2 cellular contexts compared by ENCODE assay signal in genomic region chr6:15256538-15257222, GRCh38.
TF ChIP-seq lines count a peak whose summit lies in the region.

No MANE protein-coding gene starts in this region.

TF ChIP-seq in GM12878, 131 proteins besides CTCF, POLR2A, EP300 and RAD21:
- TF ChIP-seq LARP7 (IDR thresholded peaks at IDR 0.05) (no peak), SP1 (IDR thresholded peaks at IDR 0.05; ENCODE audit: low read depth, low read length) (no peak), ZNF274 (IDR thresholded peaks at IDR 0.05; ENCODE audit: insufficient read depth, insufficient read length) (no peak), RB1 (IDR thresholded peaks at IDR 0.05; ENCODE audit: borderline replicate concordance) (no peak), WRNIP1 (IDR thresholded peaks at IDR 0.05; ENCODE audit: borderline replicate concordance, low read depth, low read length) (no peak), ATF7 (IDR thresholded peaks at IDR 0.05; ENCODE audit: low read depth) (no peak), CBFB (IDR thresholded peaks at IDR 0.05; ENCODE audit: low read depth) (no peak), E2F8 (IDR thresholded peaks at IDR 0.05; ENCODE audit: low read depth, partially characterized antibody) (no peak), CHD4 (IDR thresholded peaks at IDR 0.05) (no peak), MEF2A (IDR thresholded peaks at IDR 0.05; ENCODE audit: insufficient read depth, low read depth, low read length) (no peak), EED (IDR thresholded peaks at IDR 0.05; ENCODE audit: low read depth) (no peak), SUPT20H (IDR thresholded peaks at IDR 0.05; ENCODE audit: borderline replicate concordance, control insufficient read depth, low read depth, low read length) (no peak), CHD2 (IDR thresholded peaks at IDR 0.05; ENCODE audit: borderline replicate concordance, low read depth, low read length) (no peak)

TF ChIP-seq in HepG2, 621 proteins besides CTCF, POLR2A, EP300 and RAD21:
- TF ChIP-seq BCLAF1 (IDR thresholded peaks at IDR 0.05): no peak
- no peak for TF ChIP-seq NONO (IDR thresholded peaks at IDR 0.05)
- TF ChIP-seq NONO (CRISPR knock-in tag; conservative IDR thresholded peaks at IDR 0.05): no peak
- TF ChIP-seq TCF7 (IDR thresholded peaks at IDR 0.05; ENCODE audit: low read depth): no peak
- no peak for TF ChIP-seq SALL1 (CRISPR knock-in tag; IDR thresholded peaks at IDR 0.05)
- TF ChIP-seq STAT5B (CRISPR knock-in tag; IDR thresholded peaks at IDR 0.05): no peak
- no peak for TF ChIP-seq SIX1 (CRISPR knock-in tag; IDR thresholded peaks at IDR 0.05; ENCODE audit: borderline replicate concordance)
- TF ChIP-seq IRF2 (CRISPR knock-in tag; IDR thresholded peaks at IDR 0.05): no peak
- TF ChIP-seq TOE1 (CRISPR knock-in tag; IDR thresholded peaks at IDR 0.05): no peak
- no peak for TF ChIP-seq RFXAP (CRISPR knock-in tag; IDR thresholded peaks at IDR 0.05; ENCODE audit: borderline replicate concordance)
- TF ChIP-seq ZNF7 (CRISPR knock-in tag; IDR thresholded peaks at IDR 0.05): no peak
- TF ChIP-seq ZNF652 (CRISPR knock-in tag; IDR thresholded peaks at IDR 0.05; ENCODE audit: borderline replicate concordance, low read depth): no peak
- TF ChIP-seq ZNF329 (CRISPR knock-in tag; IDR thresholded peaks at IDR 0.05; ENCODE audit: low read depth): no peak
- no peak for TF ChIP-seq AKAP8 (CRISPR knock-in tag; IDR thresholded peaks at IDR 0.05)
- TF ChIP-seq ZNF576 (CRISPR knock-in tag; IDR thresholded peaks at IDR 0.05): no peak
- no peak for TF ChIP-seq RFX5 (IDR thresholded peaks at IDR 0.05; ENCODE audit: low read depth, low read length)
- TF ChIP-seq PHF8 (CRISPR knock-in tag; IDR thresholded peaks at IDR 0.05): no peak
- no peak for TF ChIP-seq ZKSCAN5 (CRISPR knock-in tag; IDR thresholded peaks at IDR 0.05)
- no peak for TF ChIP-seq ZNF451 (CRISPR knock-in tag; IDR thresholded peaks at IDR 0.05)
